Comparison of ENCODE assay signal across 13 cellular contexts in the genomic region with DNA sequence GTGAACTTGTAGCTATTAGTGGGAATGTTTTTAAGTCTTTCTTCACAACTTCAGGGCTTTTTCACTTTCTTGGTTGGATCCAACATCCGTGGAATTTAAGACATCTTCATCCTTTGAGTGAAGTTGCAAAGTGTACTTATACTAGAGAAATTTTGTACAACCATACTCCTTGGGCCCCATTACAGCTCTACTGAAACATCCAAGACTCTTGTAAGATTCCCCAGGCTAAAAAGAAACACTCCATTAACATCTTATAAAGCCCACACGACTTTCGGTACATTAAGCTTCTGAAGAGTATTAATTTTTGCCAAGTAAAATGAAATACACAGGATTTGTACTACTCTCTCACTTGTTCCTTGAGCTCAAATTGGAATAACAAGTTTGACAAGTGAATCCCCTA. TPM values are rescaled to one million over a fixed set of nuclear protein-coding genes. Genes with fewer than 3 reads are reported as not detected.
DNase-seq lines count a peak whose midpoint lies in the region; ATAC-seq and TF ChIP-seq lines count a peak whose summit lies in the region.
"Had no signal": no experiment of that assay in that cellular context is flagged by ENCODE, and none has a peak within 500 bp of the region (broad histone marks: within the 10 kb centered on the region; RNA-seq: fewer than 3 reads in every experiment).

No MANE protein-coding gene starts in this region.

- no peak for TF ChIP-seq POLR2A in breast epithelium (IDR thresholded peaks at IDR 0.05)

- TF ChIP-seq CTCF in MCF 10A (IDR thresholded peaks at IDR 0.05; ENCODE audit: unreplicated experiment) = no peak
- TF ChIP-seq CTCF in breast epithelium (IDR thresholded peaks at IDR 0.05) = no peak
- TF ChIP-seq CTCF in PC-3 (conservative IDR thresholded peaks at IDR 0.05; ENCODE audit: low read depth, low read length) = no peak
- TF ChIP-seq CTCF in endothelial cell (IDR thresholded peaks at IDR 0.05; ENCODE audit: unreplicated experiment) = no peak
- TF ChIP-seq CTCF in GM10266 (IDR thresholded peaks at IDR 0.05; ENCODE audit: control insufficient read depth, insufficient read depth, low read depth, missing control alignments) = no peak

- intact Hi-C loops in MCF 10A (cut with micrococcal nuclease) (no loop called here), breast epithelium (cut with DNase I; ENCODE audit: low total_unique reads) (no loop called here), PC-3 (cut with micrococcal nuclease) (no loop called here)

- H3K36me3 Mint-ChIP-seq in MCF 10A (ENCODE audit: insufficient read depth, unreplicated experiment) = peaks cover 60% of the 10 kb centered on the region
- H3K36me3 Mint-ChIP-seq in endothelial cell (ENCODE audit: low read depth, unreplicated experiment) = peaks cover 11% of the 10 kb centered on the region

- peaks cover 34% of the 10 kb centered on the region for H4K20me1 ChIP-seq in PC-3 (ENCODE audit: low read length)

- DNase-seq in MCF 10A (ENCODE audit: unreplicated experiment) = no peak
- no peak for DNase-seq in breast epithelium (ENCODE audit: low spot score in 2 of 2)
- DNase-seq in PC-3 = no peak
- DNase-seq in endothelial cell (ENCODE audit: low spot score) = no peak
- DNase-seq in GM10266 (ENCODE audit: extremely low spot score) = no peak
- no peak for DNase-seq in NCI-H748 treated with DMSO at 0.1 percent for 48 hours (lab: John Stamatoyannopoulos, UW)
- DNase-seq in stimulated activated CD4-positive, alpha-beta T cell treated with anti-CD3 and anti-CD28 coated beads, Interleukin-12 subunit alpha, Interleukin-12 subunit beta, amount 100 ng/mL, for 4 hours = no peak
- no peak for DNase-seq in NCI-H2029 treated with DMSO at 0.1 percent for 48 hours (lab: John Stamatoyannopoulos, UW)
- DNase-seq: amniotic stem cell, BE2C, IMR-90, NCI-H187 had no signal

- ATAC-seq in PC-3 = no peak

- H3K9me3 ChIP-seq in breast epithelium = no peaks in the 10 kb centered on the region
- no peaks in the 10 kb centered on the region for H3K9me3 ChIP-seq in PC-3 (ENCODE audit: low read length)
- H3K9me3 ChIP-seq: BE2C, prostate gland had no signal

- H3K27ac ChIP-seq in breast epithelium (no peak overlapping the region), PC-3 (ENCODE audit: low read length) (no peak overlapping the region)

- peaks cover 46% of the 10 kb centered on the region for H3F3A ChIP-seq in PC-3 (ENCODE audit: low read length, unreplicated experiment)

- H3K4me3 Mint-ChIP-seq in MCF 10A (ENCODE audit: unreplicated experiment) (peak overlapping the region; percentile 92), endothelial cell (ENCODE audit: unreplicated experiment) (peak overlapping the region; percentile 52)

- H3K9me3 Mint-ChIP-seq in MCF 10A (ENCODE audit: unreplicated experiment) (no peaks in the 10 kb centered on the region), endothelial cell (ENCODE audit: unreplicated experiment) (no peaks in the 10 kb centered on the region)

- no peaks in the 10 kb centered on the region for H3K9me2 ChIP-seq in PC-3 (replicated peaks; ENCODE audit: low read length)

- no peaks in the 10 kb centered on the region for H3K27me3 Mint-ChIP-seq in MCF 10A (ENCODE audit: insufficient read depth, unreplicated experiment)
- no peaks in the 10 kb centered on the region for H3K27me3 Mint-ChIP-seq in endothelial cell (ENCODE audit: unreplicated experiment)

- H3K4me2 ChIP-seq in PC-3 (ENCODE audit: low read length) = peak overlapping the region; percentile 85; the same call in 1 of the 2 replicates

- POLR2A ChIA-PET in MCF 10A (lab: Yijun Ruan, JAX) = interaction anchor here (0.7 to 1.2 kb wide), 5 partner anchors 36 to 486 kb away, joined by 3 to 4 read pairs (median 3); no protein-coding TSS in a partner anchor
- POLR2A ChIA-PET in PC-3 (lab: Charles Lee; ENCODE audit: unreplicated experiment) = interaction anchor here (0.5 kb wide), 1 partner anchor 540 kb away, joined by 4 read pairs; no protein-coding TSS in a partner anchor

- H3K4me1 ChIP-seq in breast epithelium (peaks cover 0 to 6% of the 10 kb centered on the region in 2 donors), PC-3 (ENCODE audit: insufficient read depth, low read length) (peaks cover 51% of the 10 kb centered on the region)

- no peak overlapping the region for H2AFZ ChIP-seq in PC-3 (ENCODE audit: low read length)

- H3K79me2 ChIP-seq in PC-3 (ENCODE audit: low read length) = peaks cover 55% of the 10 kb centered on the region

- H3K4me1 Mint-ChIP-seq in MCF 10A (ENCODE audit: insufficient read depth, unreplicated experiment) (peaks cover 6% of the 10 kb centered on the region), endothelial cell (ENCODE audit: unreplicated experiment) (peaks cover 12% of the 10 kb centered on the region)

- CTCF ChIA-PET in MCF 10A (lab: Yijun Ruan, JAX) = interaction anchor here (0.6 to 1.9 kb wide), 7 partner anchors 48 to 374 kb away, joined by 3 to 5 read pairs (median 3); no protein-coding TSS in a partner anchor
- CTCF ChIA-PET in PC-3 (lab: Charles Lee) = no interaction called here

- BruUV-seq in MCF 10A (replicated peaks; lab: Mats Ljungman, UMichigan) (no TSS peak), PC-3 (replicated peaks; lab: Mats Ljungman, UMichigan) (no TSS peak)

- no peak overlapping the region for H3K9ac ChIP-seq in PC-3 (ENCODE audit: low read length)

- H3K27me3 ChIP-seq in breast epithelium = no peaks in the 10 kb centered on the region
- H3K27me3 ChIP-seq in PC-3 (ENCODE audit: low read length) = no peaks in the 10 kb centered on the region
- H3K27me3 ChIP-seq: BE2C had no signal

- H3K36me3 ChIP-seq in breast epithelium (no peaks in the 10 kb centered on the region), PC-3 (ENCODE audit: low read depth, low read length) (peaks cover 53% of the 10 kb centered on the region)

- no peak overlapping the region for H3K27ac Mint-ChIP-seq in MCF 10A (ENCODE audit: low read depth, unreplicated experiment)
- peak overlapping the region; percentile 48 for H3K27ac Mint-ChIP-seq in endothelial cell (ENCODE audit: unreplicated experiment)

- H3K4me3 ChIP-seq in breast epithelium (no peak overlapping the region), PC-3 (ENCODE audit: low read length) (no peak overlapping the region)
- H3K4me3 ChIP-seq: prostate gland had no signal

RNA-seq across cellular contexts. Expression of gene TMEM230, which starts 1.5 kb away (rescaled TPM):
- total RNA-seq in MCF 10A (2022) (56.1 and 78.8 TPM in 2 replicates), breast epithelium (100 to 1,000 TPM in 1 of 3 donors, 10 to 100 TPM in 2; 79.6 to 107 (median 88.0) TPM), PC-3 (2014; rRNA removed) (108 and 153 TPM in 2 replicates), endothelial cell (ENCODE audit: unreplicated experiment) (62.2 TPM)

RNA-seq across cellular contexts. Expression of gene PCNA, which starts 5.4 kb away (rescaled TPM):
- total RNA-seq in MCF 10A (2022) (38.2 and 45.5 TPM in 2 replicates), breast epithelium (10 to 100 TPM; 32.3 to 62.9 (median 55.4) TPM), PC-3 (2014; rRNA removed) (254 and 286 TPM in 2 replicates), endothelial cell (ENCODE audit: unreplicated experiment) (77.1 TPM)

RNA-seq across cellular contexts. Expression of gene CDS2, which starts 12.4 kb away (rescaled TPM):
- total RNA-seq in MCF 10A (2022) = 26.3 and 26.8 TPM in 2 replicates
- 10 to 100 TPM; 29.2 to 42.9 (median 37.6) TPM for total RNA-seq in breast epithelium
- 13.2 and 17.1 TPM in 2 replicates for total RNA-seq in PC-3 (2014; rRNA removed)
- 130 TPM for total RNA-seq in endothelial cell (ENCODE audit: unreplicated experiment)
